Comparison of ENCODE assay signal across 31 cellular contexts in the genomic region with DNA sequence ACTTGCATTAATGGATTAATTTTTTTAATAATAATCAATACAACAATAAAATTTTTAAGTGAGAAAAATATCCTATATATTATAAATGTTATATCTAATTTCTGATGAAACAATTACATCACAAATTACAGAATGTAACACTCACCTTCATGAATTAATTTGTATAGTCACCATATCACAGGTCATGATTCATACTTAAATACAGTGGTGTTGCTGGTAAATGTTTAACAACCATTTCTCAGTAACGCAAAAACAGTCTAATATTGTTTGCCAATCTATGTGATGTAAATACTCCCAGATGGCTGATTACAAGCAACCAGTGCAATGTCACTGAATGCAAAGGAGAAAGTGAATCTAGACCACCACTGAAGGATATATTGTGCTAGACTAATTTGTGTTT.
"Had no signal": no experiment of that assay in that cellular context is flagged by ENCODE, and none has a peak within 500 bp of the region (broad histone marks: within the 10 kb centered on the region; RNA-seq: fewer than 3 reads in every experiment).

No MANE protein-coding gene starts in this region.

- H3K4me1 Mint-ChIP-seq: activated T-helper 17 cell treated with anti-CD3 and anti-CD28 coated beads, Interleukin-2, amount 50 U/mL, for 72 hours; central memory CD8-positive, alpha-beta T cell had no signal

- H3K4me3 ChIP-seq: cardiac muscle cell, PC-9 had no signal

- ATAC-seq: activated CD8-positive, alpha-beta T cell treated with anti-CD3 and anti-CD28 coated beads for 36 hours; activated T-cell treated with anti-CD3 and anti-CD28 coated beads, Interleukin-2, amount 50 U/mL, for 72 hours; activated T-helper 17 cell treated with anti-CD3 and anti-CD28 coated beads, Interleukin-2, amount 50 U/mL, for 72 hours had no signal

- H3K27ac Mint-ChIP-seq: activated CD4-positive, alpha-beta T cell treated with anti-CD3 and anti-CD28 coated beads, Interleukin-2, amount 10 ng/mL, durations not matched to agents 24 days and 14 days; activated CD8-positive, alpha-beta T cell treated with anti-CD3 and anti-CD28 coated beads for 36 hours; activated naive CD8-positive, alpha-beta T cell treated with anti-CD3 and anti-CD28 coated beads for 36 hours; activated T-cell treated with anti-CD3 and anti-CD28 coated beads, Interleukin-2, amount 50 U/mL, for 72 hours; activated T-helper 17 cell treated with anti-CD3 and anti-CD28 coated beads, Interleukin-2, amount 50 U/mL, for 72 hours; T-helper 1 cell treated with Interleukin-12 subunit alpha and Interleukin-12 subunit beta and Interleukin-4 antibody, amounts not matched to agents 30 μg/mL and 1 μg/mL, for 36 hours; T-helper 2 cell treated with Interferon-gamma antibody and Interleukin-4, amounts not matched to agents 5 μg/mL and 100 μg/mL, for 36 hours had no signal

- H3K4me3 Mint-ChIP-seq: activated CD4-positive, alpha-beta T cell treated with anti-CD3 and anti-CD28 coated beads, Interleukin-2, amount 10 ng/mL, durations not matched to agents 24 days and 14 days; activated CD8-positive, alpha-beta T cell treated with anti-CD3 and anti-CD28 coated beads for 36 hours; activated naive CD8-positive, alpha-beta T cell treated with anti-CD3 and anti-CD28 coated beads for 36 hours; activated T-cell treated with anti-CD3 and anti-CD28 coated beads, Interleukin-2, amount 50 U/mL, for 72 hours; activated T-helper 17 cell treated with anti-CD3 and anti-CD28 coated beads, Interleukin-2, amount 50 U/mL, for 72 hours; central memory CD8-positive, alpha-beta T cell; T-helper 1 cell treated with Interleukin-12 subunit alpha and Interleukin-12 subunit beta and Interleukin-4 antibody, amounts not matched to agents 30 μg/mL and 1 μg/mL, for 36 hours; T-helper 2 cell treated with Interferon-gamma antibody and Interleukin-4, amounts not matched to agents 5 μg/mL and 100 μg/mL, for 36 hours had no signal

- H3K27me3 Mint-ChIP-seq: activated CD4-positive, alpha-beta T cell treated with anti-CD3 and anti-CD28 coated beads, Interleukin-2, amount 10 ng/mL, durations not matched to agents 24 days and 14 days; activated CD8-positive, alpha-beta T cell treated with anti-CD3 and anti-CD28 coated beads for 36 hours; activated naive CD8-positive, alpha-beta T cell treated with anti-CD3 and anti-CD28 coated beads for 36 hours; activated T-helper 17 cell treated with anti-CD3 and anti-CD28 coated beads, Interleukin-2, amount 50 U/mL, for 72 hours; central memory CD8-positive, alpha-beta T cell had no signal

- H3K36me3 ChIP-seq: brain microvascular endothelial cell, cardiac muscle cell had no signal

- H3K27me3 ChIP-seq: brain microvascular endothelial cell, cardiac muscle cell had no signal

- DNase-seq: activated CD4-positive, alpha-beta T cell treated with anti-CD3 and anti-CD28 coated beads, Interleukin-2, amount 10 ng/mL, durations not matched to agents 24 days and 14 days; activated CD4-positive, alpha-beta T cell treated with anti-CD3 and anti-CD28 coated beads, Interleukin-2, amount 50 U/mL, for 4 hours; activated CD8-positive, alpha-beta T cell treated with anti-CD3 and anti-CD28 coated beads for 36 hours; activated effector memory CD4-positive, alpha-beta T cell treated with anti-CD3 and anti-CD28 coated beads, Interleukin-2, amount 50 U/mL, for 16 hours; activated naive CD4-positive, alpha-beta T cell; activated naive CD4-positive, alpha-beta T cell treated with anti-CD3 and anti-CD28 coated beads, Interleukin-2, amount 50 U/mL, for 16 hours; activated naive CD8-positive, alpha-beta T cell treated with anti-CD3 and anti-CD28 coated beads for 36 hours; activated T-cell treated with anti-CD3 and anti-CD28 coated beads, Interleukin-2, amount 50 U/mL, for 1 hour; activated T-cell treated with anti-CD3 and anti-CD28 coated beads, Interleukin-2, amount 50 U/mL, for 72 hours; amniotic stem cell; aorta; brain microvascular endothelial cell; Kasumi-1; MM.1S; MV-4-11; NCI-H1092; NCI-H1436 treated with DMSO at 0.1 percent for 48 hours; NCI-H1694 treated with DMSO at 0.1 percent for 48 hours; NCI-H2029; NCI-H2171 treated with DMSO at 0.1 percent for 48 hours; NCI-H2227 treated with DMSO at 0.1 percent for 48 hours; NCI-H446; NCI-H510A treated with DMSO at 0.1 percent for 48 hours; NCI-H526 treated with DMSO at 0.1 percent for 48 hours; PC-9; Right ventricle myocardium superior had no signal

- H3K9me3 Mint-ChIP-seq: activated naive CD8-positive, alpha-beta T cell treated with anti-CD3 and anti-CD28 coated beads for 36 hours; activated T-helper 17 cell treated with anti-CD3 and anti-CD28 coated beads, Interleukin-2, amount 50 U/mL, for 72 hours; central memory CD8-positive, alpha-beta T cell; T-helper 1 cell treated with Interleukin-12 subunit alpha and Interleukin-12 subunit beta and Interleukin-4 antibody, amounts not matched to agents 30 μg/mL and 1 μg/mL, for 36 hours had no signal
